ENCODE assay signal across 17 cellular contexts in the genomic region with DNA sequence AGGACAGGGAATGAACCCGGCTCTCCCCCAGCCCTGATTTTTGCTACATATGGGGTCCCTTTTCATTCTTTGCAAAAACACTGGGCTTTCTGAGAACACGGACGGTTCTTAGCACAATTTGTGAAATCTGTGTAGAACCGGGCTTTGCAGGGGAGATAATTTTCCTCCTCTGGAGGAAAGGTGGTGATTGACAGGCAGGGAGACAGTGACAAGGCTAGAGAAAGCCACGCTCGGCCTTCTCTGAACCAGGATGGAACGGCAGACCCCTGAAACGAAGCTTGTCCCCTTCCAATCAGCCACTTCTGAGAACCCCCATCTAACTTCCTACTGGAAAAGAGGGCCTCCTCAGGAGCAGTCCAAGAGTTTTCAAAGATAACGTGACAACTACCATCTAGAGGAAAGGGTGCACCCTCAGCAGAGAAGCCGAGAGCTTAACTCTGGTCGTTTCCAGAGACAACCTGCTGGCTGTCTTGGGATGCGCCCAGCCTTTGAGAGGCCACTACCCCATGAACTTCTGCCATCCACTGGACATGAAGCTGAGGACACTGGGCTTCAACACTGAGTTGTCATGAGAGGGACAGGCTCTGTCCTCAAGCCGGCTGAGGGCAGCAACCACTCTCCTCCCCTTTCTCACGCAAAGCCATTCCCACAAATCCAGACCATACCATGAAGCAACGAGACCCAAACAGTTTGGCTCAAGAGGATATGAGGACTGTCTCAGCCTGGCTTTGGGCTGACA. TPM values are rescaled to one million over a fixed set of nuclear protein-coding genes. Genes with fewer than 3 reads are reported as not detected.
DNase-seq lines count a peak whose midpoint lies in the region; ATAC-seq and TF ChIP-seq lines count a peak whose summit lies in the region.
"Had no signal": no experiment of that assay in that cellular context is flagged by ENCODE, and none has a peak within 500 bp of the region (broad histone marks: within the 10 kb centered on the region; RNA-seq: fewer than 3 reads in every experiment).

No MANE protein-coding gene starts in this region.

- H3K4me1 ChIP-seq in endodermal cell (ENCODE audit: control insufficient read depth, insufficient read depth, low read length) (peaks cover 7% of the 10 kb centered on the region), osteoblast (ENCODE audit: insufficient read depth, low read length) (no peaks in the 10 kb centered on the region), aorta (ENCODE audit: control insufficient read depth in 1 of 2, insufficient read depth in 2 of 2, low read length in 2 of 2) (no peaks in the 10 kb centered on the region)
- H3K4me1 ChIP-seq: A549, Caco-2 had no signal

- peaks cover 48% of the 10 kb centered on the region for H3K36me3 ChIP-seq in endodermal cell (ENCODE audit: control insufficient read depth, insufficient read depth, low read length)
- H3K36me3 ChIP-seq in osteoblast (ENCODE audit: insufficient read depth, low read length): peaks cover 13% of the 10 kb centered on the region
- H3K36me3 ChIP-seq in aorta (ENCODE audit: control insufficient read depth in 1 of 2, insufficient read depth in 2 of 2, low read length in 1 of 2): peaks cover 0 to 2% of the 10 kb centered on the region in 2 donors

- peak; percentile 45 for DNase-seq in activated CD8-positive, alpha-beta memory T cell treated with anti-CD3 and anti-CD28 coated beads, Interleukin-2, amount 50 U/mL, for 48 hours
- DNase-seq in activated CD8-positive, alpha-beta memory T cell treated with anti-CD3 and anti-CD28 coated beads, Interleukin-2, amount 10 ng/mL, durations not matched to agents 7 days and 5 days: no peak
- DNase-seq in GM10248 (ENCODE audit: extremely low spot score) (peak; percentile 4), endodermal cell (no peak), osteoblast (ENCODE audit: insufficient read length, low spot score, missing footprints) (peak; percentile 76), hypothalamus (lab: John Stamatoyannopoulos, UW) (no peak), glomerular visceral epithelial cell (ENCODE audit: extremely low spot score) (no peak), aorta (no peak)
- DNase-seq: DMS53, HCEC 1CT, NCI-H1436 treated with DMSO at 0.1 percent for 48 hours, NCI-H2081 treated with DMSO at 0.1 percent for 48 hours, NCI-H524 had no signal

- no peaks in the 10 kb centered on the region for H3K9me3 Mint-ChIP-seq in activated CD8-positive, alpha-beta memory T cell treated with anti-CD3 and anti-CD28 coated beads, Interleukin-2, amount 10 ng/mL, durations not matched to agents 7 days and 5 days (ENCODE audit: low read depth)
- H3K9me3 Mint-ChIP-seq in endodermal cell: peaks cover 27% of the 10 kb centered on the region

- TF ChIP-seq CTCF in GM10248 (IDR thresholded peaks at IDR 0.05; ENCODE audit: control extremely low read depth, extremely low read depth, low read depth, missing control alignments) (no peak), endodermal cell (conservative IDR thresholded peaks at IDR 0.05) (no peak), osteoblast (IDR thresholded peaks at IDR 0.05; ENCODE audit: extremely low read depth, low read depth, low read length) (no peak)

- 91 to 95% methylated on average over 6 to 15 of the region's 15 CpGs for WGBS in endodermal cell (ENCODE audit: insufficient coverage in 1 of 2, insufficient read length in 1 of 2), 2 experiments
- 77 to 79% methylated on average over 15 of the region's 15 CpGs for WGBS in aorta, 2 donors

- no peak overlapping the region for H3K27ac Mint-ChIP-seq in activated CD8-positive, alpha-beta memory T cell treated with anti-CD3 and anti-CD28 coated beads, Interleukin-2, amount 10 ng/mL, durations not matched to agents 7 days and 5 days
- H3K27ac Mint-ChIP-seq in endodermal cell: no peak overlapping the region

- ATAC-seq in activated CD8-positive, alpha-beta memory T cell treated with anti-CD3 and anti-CD28 coated beads, Interleukin-2, amount 10 ng/mL, durations not matched to agents 7 days and 5 days: no peak
- ATAC-seq in aorta (ENCODE audit: low FRiP score): no peak
- ATAC-seq: A549, GM12878 had no signal

- POLR2A ChIA-PET in GM10248 (lab: Yijun Ruan, JAX): no interaction called here

- H3K9me3 ChIP-seq in endodermal cell (ENCODE audit: control insufficient read depth, low read length): no peaks in the 10 kb centered on the region
- H3K9me3 ChIP-seq in osteoblast (ENCODE audit: low read depth, low read length): no peaks in the 10 kb centered on the region
- H3K9me3 ChIP-seq in aorta (ENCODE audit: control insufficient read depth, low read length): peaks cover 2% of the 10 kb centered on the region

- H3K9ac ChIP-seq in endodermal cell (ENCODE audit: extremely low read depth, low read length, poor library complexity, severe bottlenecking): no peak overlapping the region

- H3K36me3 Mint-ChIP-seq in activated CD8-positive, alpha-beta memory T cell treated with anti-CD3 and anti-CD28 coated beads, Interleukin-2, amount 10 ng/mL, durations not matched to agents 7 days and 5 days: peaks cover 3% of the 10 kb centered on the region
- peaks cover 37% of the 10 kb centered on the region for H3K36me3 Mint-ChIP-seq in endodermal cell (ENCODE audit: low read depth)

- H3K27me3 ChIP-seq in endodermal cell (ENCODE audit: control insufficient read depth, insufficient read depth, low read length, poor library complexity, severe bottlenecking) (no peaks in the 10 kb centered on the region), osteoblast (ENCODE audit: insufficient read depth, low read length) (no peaks in the 10 kb centered on the region), aorta (ENCODE audit: control insufficient read depth in 1 of 2, insufficient read depth in 2 of 2, low read length in 1 of 2) (no peaks in the 10 kb centered on the region)

- CTCF ChIA-PET in activated CD8-positive, alpha-beta memory T cell treated with anti-CD3 and anti-CD28 coated beads, Interleukin-2, amount 10 ng/mL, durations not matched to agents 7 days and 5 days (lab: Charles Lee): interaction anchor here (0.9 kb wide), 1 partner anchor 30 kb away, joined by 3 read pairs; no protein-coding TSS in a partner anchor
- CTCF ChIA-PET in GM10248 (lab: Yijun Ruan, JAX): interaction anchor here (1.4 to 2.9 kb wide), 2 partner anchors 26 to 52 kb away, joined by 4 to 8 read pairs; no protein-coding TSS in a partner anchor

- peaks cover 14% of the 10 kb centered on the region for H3K27me3 Mint-ChIP-seq in activated CD8-positive, alpha-beta memory T cell treated with anti-CD3 and anti-CD28 coated beads, Interleukin-2, amount 10 ng/mL, durations not matched to agents 7 days and 5 days
- peaks cover 6% of the 10 kb centered on the region for H3K27me3 Mint-ChIP-seq in endodermal cell (ENCODE audit: insufficient read depth)

- no peak overlapping the region for H3K4me2 ChIP-seq in osteoblast (ENCODE audit: insufficient read depth, low read length)
- H3K4me2 ChIP-seq: A549 had no signal

- no peak overlapping the region for H2AFZ ChIP-seq in osteoblast (ENCODE audit: low read length)

- H3K4me3 ChIP-seq in endodermal cell (ENCODE audit: low read length): no peak overlapping the region
- H3K4me3 ChIP-seq in osteoblast (ENCODE audit: insufficient read depth, low read length): no peak overlapping the region
- H3K4me3 ChIP-seq in aorta (ENCODE audit: low read length in 2 of 2): no peak overlapping the region
- H3K4me3 ChIP-seq: A549, GM12878 had no signal

- no peaks in the 10 kb centered on the region for H3K4me1 Mint-ChIP-seq in activated CD8-positive, alpha-beta memory T cell treated with anti-CD3 and anti-CD28 coated beads, Interleukin-2, amount 10 ng/mL, durations not matched to agents 7 days and 5 days
- peaks cover 17% of the 10 kb centered on the region for H3K4me1 Mint-ChIP-seq in endodermal cell

- intact Hi-C loops in aorta (cut with DNase I): no loop called here

- no peak overlapping the region for H3K4me3 Mint-ChIP-seq in activated CD8-positive, alpha-beta memory T cell treated with anti-CD3 and anti-CD28 coated beads, Interleukin-2, amount 10 ng/mL, durations not matched to agents 7 days and 5 days
- no peak overlapping the region for H3K4me3 Mint-ChIP-seq in endodermal cell

- H4K20me1 ChIP-seq in osteoblast (ENCODE audit: insufficient read depth, low read length): peaks cover 3% of the 10 kb centered on the region

- H3K27ac ChIP-seq in endodermal cell (ENCODE audit: low read depth, low read length) (peak overlapping the region; percentile 36), osteoblast (ENCODE audit: low read depth, low read length) (no peak overlapping the region), aorta (ENCODE audit: low read depth in 1 of 2, low read length in 2 of 2) (no peak overlapping the region)

- no peaks in the 10 kb centered on the region for H3K79me2 ChIP-seq in osteoblast (ENCODE audit: insufficient read depth, low read length)

RNA-seq across cellular contexts. Expression of a gene that starts 28.8 kb away (rescaled TPM):
- total RNA-seq in activated CD8-positive, alpha-beta memory T cell treated with anti-CD3 and anti-CD28 coated beads, Interleukin-2, amount 10 ng/mL, durations not matched to agents 7 days and 5 days: 10 to 100 TPM; 22.9 to 56.8 TPM
- total RNA-seq in endodermal cell (not detected), osteoblast (not detected in 2 replicates), aorta (1 to 10 TPM in 1 of 2 donors, under 1 TPM in 1; 0.88 to 1.6 TPM)
- polyA plus RNA-seq in endodermal cell (2013, experiment 1 of 2): not detected
- not detected for polyA plus RNA-seq in endodermal cell (2013, experiment 2 of 2)
- polyA plus RNA-seq in aorta: under 1 TPM; 0.20 to 0.50 TPM
- total RNA-seq: Caco-2, HT1080 had no signal

Comparison
In these comparisons a context has a peak if more than half of its experiments do, and no peak if none do; other contexts are left out.
1. DNase-seq: peak in activated CD8-positive, alpha-beta memory T cell treated with anti-CD3 and anti-CD28 coated beads, Interleukin-2, amount 50 U/mL, for 48 hours (single experiment), GM10248 (single experiment) and osteoblast (single experiment); none in activated CD8-positive, alpha-beta memory T cell treated with anti-CD3 and anti-CD28 coated beads, Interleukin-2, amount 10 ng/mL, durations not matched to agents 7 days and 5 days (single experiment), endodermal cell (single experiment), hypothalamus (0 of 51), glomerular visceral epithelial cell (single experiment) and aorta (0 of 2).
2. RNA of a gene that starts 28.8 kb away (total RNA-seq): 22.9 to 56.8 TPM in activated CD8-positive, alpha-beta memory T cell treated with anti-CD3 and anti-CD28 coated beads, Interleukin-2, amount 10 ng/mL, durations not matched to agents 7 days and 5 days; 0.88 to 1.6 TPM in aorta, not detected in endodermal cell and not detected in osteoblast; every median in the first group is over 4 times any median in the second.